In the genomic region with DNA sequence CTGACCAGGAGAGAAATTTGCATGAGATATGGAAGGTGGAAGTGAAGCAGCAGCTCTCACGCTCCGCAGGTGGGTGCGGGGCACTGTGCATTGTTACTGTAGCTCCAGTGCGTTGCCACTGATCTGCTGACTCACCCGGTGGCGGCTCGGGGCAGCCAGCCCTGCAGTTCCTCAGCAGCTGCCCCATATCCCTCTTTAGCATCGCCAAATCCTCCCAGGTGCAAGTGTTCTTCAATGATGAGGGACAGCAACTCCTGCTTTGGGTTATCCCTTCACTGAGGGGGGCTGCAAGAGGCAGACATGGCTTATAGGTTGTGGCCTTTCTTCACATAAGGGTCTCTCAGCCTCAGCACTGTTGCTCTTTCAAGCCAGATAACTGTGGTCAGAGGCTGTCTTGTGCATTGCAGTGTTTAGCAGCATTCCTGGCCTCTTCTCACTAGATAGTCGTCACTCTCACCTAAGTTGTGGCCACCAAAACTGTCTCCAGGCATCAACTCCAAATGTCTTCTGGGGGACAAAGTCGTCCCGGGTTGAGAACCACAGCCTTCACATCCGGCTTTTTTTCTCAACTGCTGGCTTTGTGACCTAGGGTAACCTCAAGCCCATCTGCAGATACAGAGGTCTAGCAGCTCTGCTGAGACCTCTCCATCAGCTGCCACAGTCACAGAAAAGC, we compare ENCODE assay signal across 8 cellular contexts.
A peak's percentile ranks its signal among the peaks of the same experiment; 100 is the strongest.
DNase-seq lines count a peak whose midpoint lies in the region; ATAC-seq, FAIRE-seq and TF ChIP-seq lines count a peak whose summit lies in the region.

No MANE protein-coding gene starts in this region.

- no peaks in the 10 kb centered on the region for H3K27me3 ChIP-seq in pancreas

- intact Hi-C loops in pancreas (cut with DNase I), result no loop called here

- peak; percentile 78 for DNase-seq in GM12864 (ENCODE audit: low read depth)
- DNase-seq in UCSD-AML1 (lab: John Stamatoyannopoulos, UW; ENCODE audit: unreplicated experiment), result peak; percentile 75
- DNase-seq in central memory CD4-positive, alpha-beta T cell, result peak; percentile 52
- DNase-seq in pancreas, result peak in 2 of 6 donors; percentile 27 to 64
- no peak for DNase-seq in NCI-H1105 (lab: John Stamatoyannopoulos, UW)
- DNase-seq in mesenteric fat pad (ENCODE audit: low spot score), result no peak

- WGBS in pancreas, 2 donors, result 37 to 39% methylated on average over 12 of the region's 12 CpGs

- H3K9me3 ChIP-seq in KOPT-K1 (ENCODE audit: insufficient read depth, low read length, poor library complexity, severe bottlenecking), result no peaks in the 10 kb centered on the region
- H3K9me3 ChIP-seq in pancreas, result no peaks in the 10 kb centered on the region

- no peaks in the 10 kb centered on the region for H3K4me1 ChIP-seq in pancreas

- TF ChIP-seq CTCF in GM12864 (IDR thresholded peaks at IDR 0.05; ENCODE audit: low read depth, low read length, missing control alignments) (no peak), pancreas (IDR thresholded peaks at IDR 0.05) (no peak)

- H3K27ac ChIP-seq in KOPT-K1 (ENCODE audit: low read depth, low read length, poor library complexity, severe bottlenecking) (peak overlapping the region; percentile 60), pancreas (no peak overlapping the region)

- H3K36me3 ChIP-seq in KOPT-K1 (ENCODE audit: insufficient read depth, low read length), result no peaks in the 10 kb centered on the region
- no peaks in the 10 kb centered on the region for H3K36me3 ChIP-seq in pancreas

- FAIRE-seq in pancreas (lab: Jason Lieb, UNC), result no peak

- ATAC-seq in GM21786 (IDR thresholded peaks at IDR 0.05; ENCODE audit: unreplicated experiment) (peak; percentile 82), pancreas (peak; percentile 62 to 89 (median 72))

- H3K4me3 ChIP-seq in GM12864 (ENCODE audit: low read depth, low read length) (peak overlapping the region; percentile 24), pancreas (no peak overlapping the region)

Comparison
In these comparisons a context has a peak if more than half of its experiments do, and no peak if none do; other contexts are left out.
1. DNase-seq: peak in GM12864 (single experiment), UCSD-AML1 (single experiment) and central memory CD4-positive, alpha-beta T cell (single experiment); none in NCI-H1105 (single experiment) and mesenteric fat pad (single experiment).